Comparison of ENCODE assay signal across 23 cellular contexts in the genomic region with DNA sequence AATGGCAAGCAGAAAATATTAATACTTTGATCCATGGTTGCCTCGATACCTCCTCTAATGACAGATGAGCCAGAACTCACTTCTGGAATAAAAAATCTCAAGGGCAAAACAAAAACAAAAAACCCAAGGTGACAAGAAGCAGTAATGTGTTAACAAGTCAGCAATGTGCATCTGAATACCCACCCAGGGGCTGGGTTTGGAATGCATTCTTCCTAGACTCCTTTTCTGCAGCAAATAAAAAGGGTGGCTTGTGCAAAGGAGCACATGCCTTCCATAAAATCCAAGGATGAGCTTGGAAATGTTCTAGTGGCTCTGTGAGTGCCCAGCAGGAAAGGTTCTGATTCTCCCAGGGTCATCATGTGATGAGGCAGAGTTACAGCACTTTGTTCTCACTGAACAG.
A peak's percentile ranks its signal among the peaks of the same experiment; 100 is the strongest.
DNase-seq lines count a peak whose midpoint lies in the region; ATAC-seq, FAIRE-seq and TF ChIP-seq lines count a peak whose summit lies in the region.
"Had no signal": no experiment of that assay in that cellular context is flagged by ENCODE, and none has a peak within 500 bp of the region (broad histone marks: within the 10 kb centered on the region; RNA-seq: fewer than 3 reads in every experiment).

No MANE protein-coding gene starts in this region.

- no peak overlapping the region for H4K91ac ChIP-seq in H1 (replicated peaks; ENCODE audit: insufficient read length, low read length)

- H2BK15ac ChIP-seq in H1 (ENCODE audit: low read length): no peak overlapping the region

- H3K4me1 ChIP-seq in HUES64 (ENCODE audit: insufficient read depth, low read length): peaks cover 19% of the 10 kb centered on the region
- H3K4me1 ChIP-seq in H1 (replicated peaks in 1 of 4; ENCODE audit: control insufficient read depth in 3 of 4, insufficient read depth in 4 of 4, low read length in 3 of 4): peaks cover 4 to 11% (median 5%) of the 10 kb centered on the region in 4 experiments; a peak in 4 of 7 replicates
- H3K4me1 ChIP-seq in neural progenitor cell: peaks cover 9% of the 10 kb centered on the region
- peaks cover 18 to 26% (median 19%) of the 10 kb centered on the region in 3 donors for H3K4me1 ChIP-seq in skeletal muscle tissue (ENCODE audit: control insufficient read depth in 3 of 3, insufficient read depth in 3 of 3, low read length in 3 of 3)
- H3K4me1 ChIP-seq in breast epithelium: no peaks in the 10 kb centered on the region
- no peaks in the 10 kb centered on the region for H3K4me1 ChIP-seq in upper lobe of right lung

- 0 out of 2 replicates have a peak overlapping the region, but pooled peaks have one; percentile 45 for H2BK12ac ChIP-seq in H1 (ENCODE audit: low read depth, low read length)

- ATAC-seq in upper lobe of right lung: no peak
- ATAC-seq: PC-3 had no signal

- H3K18ac ChIP-seq in H1 (ENCODE audit: extremely low read depth, low read length): peak overlapping the region; percentile 39; the same call in 1 of the 2 replicates

- H3F3A ChIP-seq in neural progenitor cell (ENCODE audit: low read depth): peaks cover under 1% of the 10 kb centered on the region

- no peak for TF ChIP-seq RAD21 in H1 (IDR thresholded peaks at IDR 0.05 in 1 of 2, conservative IDR thresholded peaks at IDR 0.05 in 1 of 2; ENCODE audit: low read depth in 2 of 2, low read length in 2 of 2)

- H2BK20ac ChIP-seq in H1 (ENCODE audit: low read length): peak overlapping the region; percentile 73; the same call in 1 of the 2 replicates

- H2AK5ac ChIP-seq in H1 (ENCODE audit: low read depth, low read length): no peak overlapping the region

- H3K79me2 ChIP-seq in H1 (ENCODE audit: control insufficient read depth in 1 of 2, insufficient read depth in 2 of 2, low read length in 2 of 2): no peaks in the 10 kb centered on the region
- no peaks in the 10 kb centered on the region for H3K79me2 ChIP-seq in neural progenitor cell (ENCODE audit: low read depth)

- H2AFZ ChIP-seq in H1 (ENCODE audit: low read length) (no peak overlapping the region), neural progenitor cell (replicated peaks) (peak overlapping the region; percentile 54)

- H3K36me3 ChIP-seq in HUES64 (ENCODE audit: insufficient read depth, low read length) (no peaks in the 10 kb centered on the region), H1 (ENCODE audit: control insufficient read depth in 2 of 4, insufficient read depth in 4 of 4, low read length in 3 of 4) (no peaks in the 10 kb centered on the region), neural progenitor cell (no peaks in the 10 kb centered on the region), skeletal muscle tissue (ENCODE audit: control insufficient read depth in 3 of 3, insufficient read depth in 3 of 3, low read length in 3 of 3) (peaks cover 0 to under 1% (median 0%) of the 10 kb centered on the region in 3 donors), breast epithelium (no peaks in the 10 kb centered on the region), upper lobe of right lung (no peaks in the 10 kb centered on the region)
- H3K36me3 ChIP-seq: BE2C had no signal

- H4K8ac ChIP-seq in H1 (ENCODE audit: extremely low read depth, insufficient read depth, low read length): no peak overlapping the region

- H3K9me3 ChIP-seq in HUES64 (ENCODE audit: insufficient read depth, low read depth, low read length) (no peaks in the 10 kb centered on the region), H1 (ENCODE audit: insufficient read depth in 2 of 2, low read depth in 1 of 2, low read length in 1 of 2) (no peaks in the 10 kb centered on the region), neural progenitor cell (ENCODE audit: low read depth) (no peaks in the 10 kb centered on the region), skeletal muscle tissue (ENCODE audit: control insufficient read depth in 3 of 3, low read length in 3 of 3) (no peaks in the 10 kb centered on the region), breast epithelium (no peaks in the 10 kb centered on the region), upper lobe of right lung (no peaks in the 10 kb centered on the region)
- H3K9me3 ChIP-seq: BE2C had no signal

- no peak overlapping the region for H4K5ac ChIP-seq in H1 (ENCODE audit: insufficient read length, low read depth, low read length)

- TF ChIP-seq POLR2A in H1 (IDR thresholded peaks at IDR 0.05; ENCODE audit: control extremely low read depth in 1 of 2, low read depth in 2 of 2, low read length in 2 of 2): no peak
- TF ChIP-seq POLR2A in lower leg skin (IDR thresholded peaks at IDR 0.05): no peak
- TF ChIP-seq POLR2A in breast epithelium (IDR thresholded peaks at IDR 0.05): no peak

- H2BK5ac ChIP-seq in H1 (ENCODE audit: low read depth, low read length): no peak overlapping the region

- POLR2A ChIA-PET in H1 (lab: Charles Lee; ENCODE audit: partially characterized antibody): no interaction called here

- no peak overlapping the region for H3K4me3 Mint-ChIP-seq in neural progenitor cell
- H3K4me3 Mint-ChIP-seq: CD14-positive monocyte; CD8-positive, alpha-beta memory T cell had no signal

- H3K4me1 Mint-ChIP-seq in neural progenitor cell: peaks cover 7% of the 10 kb centered on the region
- H3K4me1 Mint-ChIP-seq: CD8-positive, alpha-beta memory T cell had no signal

- no peak overlapping the region for H3K4ac ChIP-seq in H1 (replicated peaks; ENCODE audit: insufficient read length, low read depth, low read length)

- H3K27ac ChIP-seq in HUES64 (ENCODE audit: low read depth, low read length) (peak overlapping the region; percentile 45), H1 (ENCODE audit: low read depth, low read length) (no peak overlapping the region), neural progenitor cell (no peak overlapping the region), skeletal muscle tissue (ENCODE audit: low read depth, low read length) (peak overlapping the region; percentile 64), breast epithelium (no peak overlapping the region), upper lobe of right lung (no peak overlapping the region)

- H3K23ac ChIP-seq in H1 (ENCODE audit: insufficient read length): no peak overlapping the region

- no peak overlapping the region for H3K27ac Mint-ChIP-seq in neural progenitor cell
- H3K27ac Mint-ChIP-seq: CD14-positive monocyte; CD8-positive, alpha-beta memory T cell had no signal

- H3K56ac ChIP-seq in H1 (replicated peaks; ENCODE audit: insufficient read length, low read depth, low read length): no peak overlapping the region

- H2BK120ac ChIP-seq in H1 (replicated peaks; ENCODE audit: low read depth, low read length): no peak overlapping the region

- no peak overlapping the region for H3K14ac ChIP-seq in H1 (ENCODE audit: insufficient read length)

- peaks cover 2% of the 10 kb centered on the region for H3K27me3 Mint-ChIP-seq in neural progenitor cell (ENCODE audit: insufficient read depth, low read depth)

- no peak for TF ChIP-seq EP300 in H1 (IDR thresholded peaks at IDR 0.05; ENCODE audit: borderline replicate concordance in 1 of 2, low read depth in 2 of 2, low read length in 2 of 2)

- DNase-seq in H1 (ENCODE audit: low read depth in 1 of 2, low spot score in 2 of 2) (peak in 1 of 2 experiments; percentile 47), neural progenitor cell (ENCODE audit: low spot score) (peak; percentile 15), lower leg skin (ENCODE audit: low spot score in 2 of 2) (no peak), breast epithelium (ENCODE audit: low spot score in 2 of 2) (no peak), upper lobe of right lung (no peak)
- DNase-seq in activated CD4-positive, CD25-positive, alpha-beta regulatory T cell (lab: John Stamatoyannopoulos, UW): no peak
- DNase-seq: BE2C; CD8-positive, alpha-beta memory T cell; DMS 273 treated with DMSO at 0.1 percent for 48 hours; DMS79; GF-D8; NCI-H1092 treated with DMSO at 0.1 percent for 48 hours; NCI-H1436; NCI-H187 treated with DMSO at 0.1 percent for 48 hours; NCI-H2107; NCI-H524; NCI-H748 treated with DMSO at 0.1 percent for 48 hours; PC-3 had no signal

- no peak overlapping the region for H3K9ac ChIP-seq in HUES64 (ENCODE audit: low read depth, low read length)
- H3K9ac ChIP-seq in H1 (replicated peaks in 1 of 4; ENCODE audit: extremely low read depth in 1 of 4, low read depth in 3 of 4, low read length in 3 of 4): no peak overlapping the region
- no peak overlapping the region for H3K9ac ChIP-seq in neural progenitor cell
- H3K9ac ChIP-seq in skeletal muscle tissue (ENCODE audit: low read depth in 1 of 3, low read length in 3 of 3): no peak overlapping the region

- H4K20me1 ChIP-seq in H1 (replicated peaks in 1 of 2; ENCODE audit: control insufficient read depth in 1 of 2, insufficient read depth in 2 of 2, low read length in 2 of 2) (no peaks in the 10 kb centered on the region), neural progenitor cell (ENCODE audit: low read depth) (no peaks in the 10 kb centered on the region)

- H3K9me3 Mint-ChIP-seq in neural progenitor cell: no peaks in the 10 kb centered on the region
- H3K9me3 Mint-ChIP-seq: CD14-positive monocyte; CD8-positive, alpha-beta memory T cell had no signal

- no peaks in the 10 kb centered on the region for H3K36me3 Mint-ChIP-seq in neural progenitor cell
- H3K36me3 Mint-ChIP-seq: CD14-positive monocyte; CD8-positive, alpha-beta memory T cell had no signal

- intact Hi-C loops in lower leg skin (cut with DNase I; ENCODE audit: low total_unique reads) (loop anchor here (10.0 kb wide), 2 partner anchors 192 to 298 kb away; no protein-coding TSS in a partner anchor), breast epithelium (cut with DNase I; ENCODE audit: low total_unique reads) (no loop called here), upper lobe of right lung (cut with DNase I) (no loop called here)

- H3K27me3 ChIP-seq in HUES64 (ENCODE audit: insufficient read depth, low read length) (no peaks in the 10 kb centered on the region), H1 (replicated peaks in 1 of 4; ENCODE audit: control insufficient read depth in 3 of 4, extremely low read depth in 1 of 4, insufficient read depth in 3 of 4, low read length in 3 of 4) (no peaks in the 10 kb centered on the region), neural progenitor cell (no peaks in the 10 kb centered on the region), skeletal muscle tissue (ENCODE audit: control insufficient read depth in 3 of 3, insufficient read depth in 3 of 3, low read length in 3 of 3) (no peaks in the 10 kb centered on the region), breast epithelium (no peaks in the 10 kb centered on the region), upper lobe of right lung (no peaks in the 10 kb centered on the region)
- H3K27me3 ChIP-seq: BE2C had no signal

- WGBS in HUES64: 86% methylated on average over 1 of the region's 1 CpG
- WGBS in H1 (ENCODE audit: extremely low coverage in 1 of 2, insufficient coverage in 1 of 2, insufficient read length in 1 of 2, insufficient replicate concordance in 2 of 2, low coverage in 1 of 2, low lambda C conversion rate in 2 of 2, missing lambda C conversion rate in 1 of 2), 2 experiments: 89% methylated on average over 1 of the region's 1 CpG; no CpG with 5 or more reads in 1 of the 2 experiments
- WGBS in lower leg skin, 2 donors: 64 to 66% methylated on average over 1 of the region's 1 CpG

- H3K4me2 ChIP-seq in H1 (ENCODE audit: insufficient read depth in 1 of 2, low read depth in 2 of 2, low read length in 2 of 2) (0 out of 4 replicates have a peak overlapping the region, but pooled peaks of 1 of the 2 experiments have one; percentile 17), neural progenitor cell (no peak overlapping the region)

- peak; percentile 62 for FAIRE-seq in H1 (lab: Jason Lieb, UNC)
- FAIRE-seq: GM12891, H54 had no signal

- TF ChIP-seq CTCF in H1 (IDR thresholded peaks at IDR 0.05; ENCODE audit: control extremely low read depth in 1 of 3, insufficient read depth in 1 of 3, low read depth in 1 of 3, low read length in 3 of 3): no peak
- no peak for TF ChIP-seq CTCF in neural progenitor cell (IDR thresholded peaks at IDR 0.05)
- no peak for TF ChIP-seq CTCF in lower leg skin (IDR thresholded peaks at IDR 0.05)
- no peak for TF ChIP-seq CTCF in breast epithelium (IDR thresholded peaks at IDR 0.05)
- no peak for TF ChIP-seq CTCF in upper lobe of right lung (IDR thresholded peaks at IDR 0.05)

- no peaks in the 10 kb centered on the region for H3K23me2 ChIP-seq in H1 (ENCODE audit: low read depth, low read length)

- H3K79me1 ChIP-seq in H1 (ENCODE audit: low read depth, low read length): no peaks in the 10 kb centered on the region

- CTCF ChIA-PET in H1 (lab: Charles Lee; ENCODE audit: partially characterized antibody): interaction anchor here (0.9 to 2.1 kb wide), 6 partner anchors 9 to 315 kb away, joined by 3 to 16 read pairs (median 5); no protein-coding TSS in a partner anchor

- no peak overlapping the region for H3K4me3 ChIP-seq in HUES64 (ENCODE audit: low read length)
- no peak overlapping the region for H3K4me3 ChIP-seq in H1 (ENCODE audit: extremely low read depth in 1 of 4, insufficient read depth in 2 of 4, low read depth in 3 of 4, low read length in 4 of 4)
- H3K4me3 ChIP-seq in neural progenitor cell: no peak overlapping the region
- H3K4me3 ChIP-seq in skeletal muscle tissue (ENCODE audit: low read length in 3 of 3): no peak overlapping the region
- H3K4me3 ChIP-seq in lower leg skin (ENCODE audit: low read depth, poor library complexity, severe bottlenecking): no peak overlapping the region
- H3K4me3 ChIP-seq in breast epithelium: no peak overlapping the region
- H3K4me3 ChIP-seq in upper lobe of right lung: no peak overlapping the region

Comparison
In these comparisons a context has a peak if more than half of its experiments do, and no peak if none do; other contexts are left out.
1. H3K27ac ChIP-seq: peak in HUES64 (single experiment) and skeletal muscle tissue (single experiment); none in H1 (single experiment), neural progenitor cell (single experiment), breast epithelium (0 of 2) and upper lobe of right lung (single experiment).